Comparison of ENCODE assay signal across 9 cellular contexts in the genomic region with DNA sequence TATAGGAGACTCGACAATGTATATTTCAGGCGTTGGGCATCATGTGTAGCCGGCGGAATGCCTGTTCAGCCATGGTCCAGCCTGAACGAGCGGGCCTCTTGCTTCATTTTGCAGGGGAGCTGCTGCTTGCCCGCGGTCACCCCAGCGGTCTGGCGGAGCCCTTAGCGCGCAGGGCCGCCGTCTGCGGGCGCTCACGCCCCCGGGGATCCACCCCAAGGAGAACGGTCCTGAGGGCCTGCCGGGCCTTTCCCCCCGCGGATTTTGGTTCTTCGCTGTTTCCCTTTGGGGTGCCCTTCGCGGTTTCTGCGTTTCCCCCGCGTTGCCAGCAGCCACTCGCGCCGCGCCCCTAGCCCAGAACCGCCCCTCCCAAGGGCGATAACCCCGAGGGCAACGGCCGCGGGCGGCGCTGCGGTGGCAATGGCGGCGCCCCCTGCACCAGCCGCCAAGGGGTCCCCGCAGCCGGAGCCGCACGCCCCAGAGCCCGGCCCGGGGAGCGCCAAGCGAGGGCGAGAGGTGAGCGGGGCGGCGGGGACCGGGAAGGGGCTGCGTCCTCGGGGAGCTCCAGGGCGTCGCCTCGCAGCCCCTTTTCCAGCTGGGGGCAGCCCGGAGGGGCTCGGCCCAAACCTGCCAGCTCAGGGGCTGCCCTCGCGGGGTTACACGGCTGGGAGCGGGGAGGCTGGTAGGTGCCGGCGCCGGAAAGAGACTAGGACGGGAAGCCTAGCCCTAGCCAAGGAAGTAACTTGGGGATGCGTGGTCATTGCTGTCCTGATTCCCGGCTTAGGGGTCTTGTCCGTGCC. TPM values are rescaled to one million over a fixed set of nuclear protein-coding genes. Genes with fewer than 3 reads are reported as not detected.
DNase-seq lines count a peak whose midpoint lies in the region; ATAC-seq and TF ChIP-seq lines count a peak whose summit lies in the region.
"Had no signal": no experiment of that assay in that cellular context is flagged by ENCODE, and none has a peak within 500 bp of the region (broad histone marks: within the 10 kb centered on the region; RNA-seq: fewer than 3 reads in every experiment).

A gene with protein sequence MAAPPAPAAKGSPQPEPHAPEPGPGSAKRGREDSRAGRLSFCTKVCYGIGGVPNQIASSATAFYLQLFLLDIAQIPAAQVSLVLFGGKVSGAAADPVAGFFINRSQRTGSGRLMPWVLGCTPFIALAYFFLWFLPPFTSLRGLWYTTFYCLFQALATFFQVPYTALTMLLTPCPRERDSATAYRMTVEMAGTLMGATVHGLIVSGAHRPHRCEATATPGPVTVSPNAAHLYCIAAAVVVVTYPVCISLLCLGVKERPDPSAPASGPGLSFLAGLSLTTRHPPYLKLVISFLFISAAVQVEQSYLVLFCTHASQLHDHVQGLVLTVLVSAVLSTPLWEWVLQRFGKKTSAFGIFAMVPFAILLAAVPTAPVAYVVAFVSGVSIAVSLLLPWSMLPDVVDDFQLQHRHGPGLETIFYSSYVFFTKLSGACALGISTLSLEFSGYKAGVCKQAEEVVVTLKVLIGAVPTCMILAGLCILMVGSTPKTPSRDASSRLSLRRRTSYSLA (plus strand): TSS at position 406 of the 797 bp plus-strand sequence. CDS start 12 bp downstream, at position 418.

- intact Hi-C loops in dendritic cell treated with granulocyte-macrophage colony-stimulating factor and Interleukin-4, amounts not matched to agents 40 ng/mL and 50 ng/mL, for 4 days (cut with micrococcal nuclease) = no loop called here

- no peak for TF ChIP-seq RAD21 in liver (IDR thresholded peaks at IDR 0.05)

- ATAC-seq in GM18909 (IDR thresholded peaks at IDR 0.05; ENCODE audit: poor library complexity, unreplicated experiment) = no peak

- peaks cover 3 to 10% (median 6%) of the 10 kb centered on the region in 4 donors for H3K4me1 ChIP-seq in liver (ENCODE audit: control insufficient read depth in 4 of 4, insufficient read depth in 4 of 4, low read length in 3 of 4)
- peaks cover 7% of the 10 kb centered on the region for H3K4me1 ChIP-seq in thymus (ENCODE audit: control insufficient read depth, insufficient read depth, low read length)

- H3K27ac ChIP-seq in liver (ENCODE audit: low read depth in 1 of 2, low read length in 2 of 2) (no peak within 1 kb of the TSS), thymus (ENCODE audit: low read depth) (no peak within 1 kb of the TSS)

- H3K4me3 ChIP-seq in liver (ENCODE audit: low read depth in 1 of 3, low read length in 3 of 3) (peak within 1 kb of the TSS in 2 of 3 donors; percentile 42 to 54), thymus (ENCODE audit: low read length) (peak within 1 kb of the TSS; percentile 47)

- H3K36me3 Mint-ChIP-seq in dendritic cell treated with granulocyte-macrophage colony-stimulating factor and Interleukin-4, amounts not matched to agents 40 ng/mL and 50 ng/mL, for 4 days (ENCODE audit: low read depth) = no peaks in the 10 kb centered on the region

- peak within 1 kb of the TSS; percentile 57 for H3K4me3 Mint-ChIP-seq in dendritic cell treated with granulocyte-macrophage colony-stimulating factor and Interleukin-4, amounts not matched to agents 40 ng/mL and 50 ng/mL, for 4 days

- H3K9ac ChIP-seq in liver (ENCODE audit: low read depth in 1 of 2, low read length in 2 of 2) = no peak within 1 kb of the TSS

- H3K9me3 ChIP-seq in liver (ENCODE audit: control insufficient read depth in 4 of 4, low read length in 3 of 4) (no peaks in the 10 kb centered on the region), thymus (ENCODE audit: control insufficient read depth) (no peaks in the 10 kb centered on the region)

- no peaks in the 10 kb centered on the region for H3K9me3 Mint-ChIP-seq in dendritic cell treated with granulocyte-macrophage colony-stimulating factor and Interleukin-4, amounts not matched to agents 40 ng/mL and 50 ng/mL, for 4 days
- H3K9me3 Mint-ChIP-seq: CD4-positive, CD25-positive, alpha-beta regulatory T cell had no signal

- H3K27me3 Mint-ChIP-seq in dendritic cell treated with granulocyte-macrophage colony-stimulating factor and Interleukin-4, amounts not matched to agents 40 ng/mL and 50 ng/mL, for 4 days = peaks cover 49% of the 10 kb centered on the region

- H3K36me3 ChIP-seq in liver (ENCODE audit: control insufficient read depth in 4 of 4, insufficient read depth in 3 of 4, low read depth in 1 of 4, low read length in 3 of 4) = no peaks in the 10 kb centered on the region
- H3K36me3 ChIP-seq in thymus (ENCODE audit: control insufficient read depth, insufficient read depth) = no peaks in the 10 kb centered on the region

- H3K27me3 ChIP-seq in liver (ENCODE audit: control insufficient read depth in 4 of 4, insufficient read depth in 4 of 4, low read length in 3 of 4) = no peaks in the 10 kb centered on the region
- peaks cover 12% of the 10 kb centered on the region for H3K27me3 ChIP-seq in thymus (ENCODE audit: control insufficient read depth, insufficient read depth)

- DNase-seq in NCI-H748 (lab: John Stamatoyannopoulos, UW; ENCODE audit: unreplicated experiment) = peak; percentile 48
- DNase-seq in NCI-H748 treated with DMSO at 0.1 percent for 48 hours (lab: John Stamatoyannopoulos, UW) = no peak
- no peak for DNase-seq in T1000 (lab: John Stamatoyannopoulos, UW)
- no peak for DNase-seq in Ammon's horn (ENCODE audit: low spot score)
- DNase-seq: CD4-positive, CD25-positive, alpha-beta regulatory T cell had no signal

- peaks cover 9% of the 10 kb centered on the region for H3K4me1 Mint-ChIP-seq in dendritic cell treated with granulocyte-macrophage colony-stimulating factor and Interleukin-4, amounts not matched to agents 40 ng/mL and 50 ng/mL, for 4 days (ENCODE audit: low read depth)

- H3K27ac Mint-ChIP-seq in dendritic cell treated with granulocyte-macrophage colony-stimulating factor and Interleukin-4, amounts not matched to agents 40 ng/mL and 50 ng/mL, for 4 days = no peak within 1 kb of the TSS
- H3K27ac Mint-ChIP-seq: CD4-positive, CD25-positive, alpha-beta regulatory T cell had no signal

- 6% methylated on average over 75 of the region's 75 CpGs for WGBS in liver
- WGBS in thymus = 5% methylated on average over 75 of the region's 75 CpGs

- TF ChIP-seq CTCF in liver (IDR thresholded peaks at IDR 0.05; ENCODE audit: low read depth, low read length, missing input control) = no peak

TF ChIP-seq in liver, 16 proteins besides CTCF, POLR2A, EP300 and RAD21:
- TF ChIP-seq RXRA (IDR thresholded peaks at IDR 0.05) (peak in 1 of 2 donors; percentile 47), SP1 (IDR thresholded peaks at IDR 0.05) (no peak)
- TF ChIP-seq, protein P1, sequence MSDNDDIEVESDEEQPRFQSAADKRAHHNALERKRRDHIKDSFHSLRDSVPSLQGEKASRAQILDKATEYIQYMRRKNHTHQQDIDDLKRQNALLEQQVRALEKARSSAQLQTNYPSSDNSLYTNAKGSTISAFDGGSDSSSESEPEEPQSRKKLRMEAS (IDR thresholded peaks at IDR 0.05) = no peak
- TF ChIP-seq, protein P2, sequence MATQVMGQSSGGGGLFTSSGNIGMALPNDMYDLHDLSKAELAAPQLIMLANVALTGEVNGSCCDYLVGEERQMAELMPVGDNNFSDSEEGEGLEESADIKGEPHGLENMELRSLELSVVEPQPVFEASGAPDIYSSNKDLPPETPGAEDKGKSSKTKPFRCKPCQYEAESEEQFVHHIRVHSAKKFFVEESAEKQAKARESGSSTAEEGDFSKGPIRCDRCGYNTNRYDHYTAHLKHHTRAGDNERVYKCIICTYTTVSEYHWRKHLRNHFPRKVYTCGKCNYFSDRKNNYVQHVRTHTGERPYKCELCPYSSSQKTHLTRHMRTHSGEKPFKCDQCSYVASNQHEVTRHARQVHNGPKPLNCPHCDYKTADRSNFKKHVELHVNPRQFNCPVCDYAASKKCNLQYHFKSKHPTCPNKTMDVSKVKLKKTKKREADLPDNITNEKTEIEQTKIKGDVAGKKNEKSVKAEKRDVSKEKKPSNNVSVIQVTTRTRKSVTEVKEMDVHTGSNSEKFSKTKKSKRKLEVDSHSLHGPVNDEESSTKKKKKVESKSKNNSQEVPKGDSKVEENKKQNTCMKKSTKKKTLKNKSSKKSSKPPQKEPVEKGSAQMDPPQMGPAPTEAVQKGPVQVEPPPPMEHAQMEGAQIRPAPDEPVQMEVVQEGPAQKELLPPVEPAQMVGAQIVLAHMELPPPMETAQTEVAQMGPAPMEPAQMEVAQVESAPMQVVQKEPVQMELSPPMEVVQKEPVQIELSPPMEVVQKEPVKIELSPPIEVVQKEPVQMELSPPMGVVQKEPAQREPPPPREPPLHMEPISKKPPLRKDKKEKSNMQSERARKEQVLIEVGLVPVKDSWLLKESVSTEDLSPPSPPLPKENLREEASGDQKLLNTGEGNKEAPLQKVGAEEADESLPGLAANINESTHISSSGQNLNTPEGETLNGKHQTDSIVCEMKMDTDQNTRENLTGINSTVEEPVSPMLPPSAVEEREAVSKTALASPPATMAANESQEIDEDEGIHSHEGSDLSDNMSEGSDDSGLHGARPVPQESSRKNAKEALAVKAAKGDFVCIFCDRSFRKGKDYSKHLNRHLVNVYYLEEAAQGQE (IDR thresholded peaks at IDR 0.05) = no peak

RNA-seq across cellular contexts. Expression of the gene that starts here (rescaled TPM):
- total RNA-seq in liver = 10 to 100 TPM in 1 of 2 donors, under 1 TPM in 1; 0.08 to 26.1 TPM
- polyA plus RNA-seq in liver (under 1 TPM; 0.02 to 0.36 TPM), thymus (0.21 TPM)
- polyA plus RNA-seq: CD4-positive, CD25-positive, alpha-beta regulatory T cell had no signal
